12 cellular contexts compared by ENCODE assay signal in the genomic region with DNA sequence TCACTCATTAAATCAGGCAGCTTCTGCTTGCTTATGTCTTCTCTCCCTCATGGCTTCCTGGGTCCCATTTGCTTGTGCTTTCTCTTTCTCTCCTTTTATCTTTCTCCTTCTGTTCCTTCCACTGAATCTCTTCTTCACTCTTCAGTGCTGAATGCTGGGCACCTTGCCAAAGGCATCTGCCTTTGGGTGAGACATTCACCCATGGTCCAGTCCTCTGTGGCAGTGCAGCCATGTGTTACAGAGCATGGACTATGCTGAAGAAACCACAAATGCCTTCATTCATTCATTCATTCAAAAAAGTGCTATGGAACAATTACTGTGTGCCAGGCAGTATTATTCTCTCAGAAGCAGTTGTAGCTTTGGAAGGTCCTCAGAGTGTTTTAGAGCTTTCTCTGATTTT.
"Had no signal": no experiment of that assay in that cellular context is flagged by ENCODE, and none has a peak within 500 bp of the region (broad histone marks: within the 10 kb centered on the region; RNA-seq: fewer than 3 reads in every experiment).

No MANE protein-coding gene starts in this region.

- H3K9me3 ChIP-seq: breast epithelium, gastrocnemius medialis, tibial artery had no signal

- H3K27me3 ChIP-seq: breast epithelium, gastrocnemius medialis, tibial artery had no signal

- ATAC-seq: activated CD4-positive, CD25-positive, alpha-beta regulatory T cell treated with anti-CD3 and anti-CD28 coated beads, Interleukin-2, amount 50 U/mL, for 24 hours; gastrocnemius medialis; left colon; stimulated activated memory B cell treated with anti-CD40 and anti-IgM and Interleukin-4, amounts not matched to agents 10 μg/mL and 1 μg/mL and 100 μg/mL, for 72 hours had no signal

- H3K4me3 ChIP-seq: breast epithelium, gastrocnemius medialis, lung, tibial artery had no signal

- DNase-seq: activated naive CD4-positive, alpha-beta T cell; anterior cingulate cortex; cerebellar nuclear complex; effector memory CD4-positive, alpha-beta T cell; gastrocnemius medialis; left colon; stimulated activated CD4-positive, alpha-beta T cell treated with anti-CD3 and anti-CD28 coated beads, Interleukin-2, amount 100 ng/mL, for 48 hours; tibial artery had no signal

- H3K4me1 ChIP-seq: breast epithelium, gastrocnemius medialis, tibial artery had no signal

- H3K27ac ChIP-seq: breast epithelium, gastrocnemius medialis, tibial artery had no signal

- H3K36me3 ChIP-seq: breast epithelium, gastrocnemius medialis, tibial artery had no signal
